ENCODE assay signal across 7 cellular contexts in the genomic region with DNA sequence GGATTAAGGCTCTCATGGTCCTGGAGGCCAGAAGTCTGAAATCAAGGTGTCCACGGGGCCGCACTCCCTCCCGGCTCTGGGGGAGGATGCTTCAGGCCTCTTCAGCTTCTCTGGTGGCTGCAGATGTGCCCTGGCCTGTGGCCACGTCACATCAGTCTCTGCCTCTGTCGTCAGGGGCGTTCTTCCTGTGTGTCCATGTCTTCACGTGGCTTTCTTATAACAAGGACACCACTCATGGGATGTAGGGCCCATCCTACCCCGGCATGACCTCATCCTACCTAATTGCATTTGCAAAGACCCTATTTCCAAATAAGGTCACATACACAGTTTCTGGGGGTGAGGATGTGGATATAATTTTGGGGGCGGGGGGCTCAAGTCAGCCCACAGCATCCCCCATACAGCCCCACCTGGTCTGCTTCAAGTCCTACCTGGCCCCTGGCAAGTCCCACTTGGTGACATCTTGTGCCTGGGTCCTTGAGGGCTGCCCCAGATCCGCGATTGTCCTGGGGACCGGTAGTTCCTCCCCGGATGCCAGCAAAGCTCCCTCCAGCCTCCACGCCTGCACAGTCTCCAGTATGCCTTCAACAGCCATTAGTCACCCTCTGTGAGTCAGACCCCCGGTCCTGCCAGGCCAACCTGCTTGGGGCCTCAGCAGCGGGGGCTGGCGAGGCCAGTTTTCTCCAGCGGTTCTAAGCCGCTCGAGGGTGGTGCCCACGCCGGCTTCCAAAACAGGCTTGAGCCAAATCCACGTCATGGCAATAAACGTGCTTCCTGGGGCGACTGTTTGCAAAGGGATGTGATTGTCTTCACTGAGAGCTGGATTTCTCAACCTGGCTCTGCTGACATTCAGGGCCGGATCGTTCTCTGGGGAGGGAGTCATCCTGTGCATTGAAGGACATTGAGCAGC. TPM values are rescaled to one million over a fixed set of nuclear protein-coding genes. Genes with fewer than 3 reads are reported as not detected.
DNase-seq lines count a peak whose midpoint lies in the region; ATAC-seq, FAIRE-seq and TF ChIP-seq lines count a peak whose summit lies in the region.

No MANE protein-coding gene starts in this region.

- H4K20me1 ChIP-seq in H1 (replicated peaks in 1 of 2; ENCODE audit: control insufficient read depth in 1 of 2, insufficient read depth in 2 of 2, low read length in 2 of 2): peaks cover 2 to 11% of the 10 kb centered on the region in 2 experiments

- no peaks in the 10 kb centered on the region for H3K36me3 ChIP-seq in Panc1 (ENCODE audit: control insufficient read depth, insufficient read depth, low read length)
- H3K36me3 ChIP-seq in H1 (ENCODE audit: control insufficient read depth in 2 of 4, insufficient read depth in 4 of 4, low read length in 3 of 4): peaks cover 0 to 5% (median 2%) of the 10 kb centered on the region in 4 experiments; a peak in 1 of 8 replicates
- peaks cover 37% of the 10 kb centered on the region for H3K36me3 ChIP-seq in upper lobe of right lung

- H4K91ac ChIP-seq in H1 (replicated peaks; ENCODE audit: insufficient read length, low read length): peak overlapping the region; percentile 30

- peak; percentile 94 for DNase-seq in H4 (ENCODE audit: low spot score)
- DNase-seq in Panc1 (ENCODE audit: low read depth, low spot score): peak; percentile 81
- DNase-seq in H1 (ENCODE audit: low read depth in 1 of 2, low spot score in 2 of 2): no peak
- peak in 1 of 2 experiments; percentile 51 for DNase-seq in mesothelial cell of epicardium (ENCODE audit: low spot score in 2 of 2, unreplicated experiment in 2 of 2)
- DNase-seq in upper lobe of right lung: peak; percentile 78
- DNase-seq in NCI-H526 (lab: John Stamatoyannopoulos, UW): no peak
- DNase-seq in GDM1 (lab: John Stamatoyannopoulos, UW): no peak

- H3K4me1 ChIP-seq in Panc1 (ENCODE audit: control insufficient read depth, insufficient read depth, low read length) (peaks cover 17% of the 10 kb centered on the region), H1 (replicated peaks in 1 of 4; ENCODE audit: control insufficient read depth in 3 of 4, insufficient read depth in 4 of 4, low read length in 3 of 4) (no peaks in the 10 kb centered on the region), upper lobe of right lung (peaks cover 25% of the 10 kb centered on the region)

- no peak overlapping the region for H2BK120ac ChIP-seq in H1 (replicated peaks; ENCODE audit: low read depth, low read length)

- H3K4me1 Mint-ChIP-seq in mesothelial cell of epicardium: peaks cover 12% of the 10 kb centered on the region

- H3K9me3 Mint-ChIP-seq in mesothelial cell of epicardium: no peaks in the 10 kb centered on the region

- no peak overlapping the region for H3K23ac ChIP-seq in H1 (ENCODE audit: insufficient read length)

- no peak overlapping the region for H3K9ac ChIP-seq in H1 (replicated peaks in 1 of 4; ENCODE audit: extremely low read depth in 1 of 4, low read depth in 3 of 4, low read length in 3 of 4)

- TF ChIP-seq POLR2A in H1 (IDR thresholded peaks at IDR 0.05; ENCODE audit: control extremely low read depth in 1 of 2, low read depth in 2 of 2, low read length in 2 of 2): no peak

- no peak overlapping the region for H3K18ac ChIP-seq in H1 (ENCODE audit: extremely low read depth, low read length)

- no peak for TF ChIP-seq RAD21 in H1 (IDR thresholded peaks at IDR 0.05 in 1 of 2, conservative IDR thresholded peaks at IDR 0.05 in 1 of 2; ENCODE audit: low read depth in 2 of 2, low read length in 2 of 2)

- ATAC-seq in Panc1: peak; percentile 97
- ATAC-seq in upper lobe of right lung: peak; percentile 69

- intact Hi-C loops in Panc1 (cut with micrococcal nuclease; ENCODE audit: unreplicated experiment): no loop called here
- intact Hi-C loops in upper lobe of right lung (cut with DNase I): no loop called here

- H3K36me3 Mint-ChIP-seq in mesothelial cell of epicardium: peaks cover 22% of the 10 kb centered on the region

- CTCF ChIA-PET in Panc1 (lab: Charles Lee) (no interaction called here), H1 (lab: Charles Lee; ENCODE audit: partially characterized antibody) (interaction anchor here (1.1 to 1.9 kb wide), 2 partner anchors 42 to 57 kb away, joined by 3 to 8 read pairs; no protein-coding TSS in a partner anchor)

- peak overlapping the region; percentile 60; the same call in 1 of the 2 replicates for H2BK5ac ChIP-seq in H1 (ENCODE audit: low read depth, low read length)

- no TSS peak for BruUV-seq in Panc1 (replicated peaks; lab: Mats Ljungman, UMichigan)

- 0 out of 2 replicates have a peak overlapping the region, but pooled peaks have one; percentile 13 for H2AK5ac ChIP-seq in H1 (ENCODE audit: low read depth, low read length)

- in situ Hi-C loops in Panc1 (cut with HindIII; ENCODE audit: low pct_unique_long_range_greater_than_20kb, low sequenced_read_pairs): no loop called here

- H3K4me3 ChIP-seq in Panc1 (ENCODE audit: low read depth in 2 of 2, low read length in 2 of 2) (peak overlapping the region in 1 of 2 experiments; percentile 26; a peak in 2 of 4 replicates), H1 (ENCODE audit: extremely low read depth in 1 of 4, insufficient read depth in 2 of 4, low read depth in 3 of 4, low read length in 4 of 4) (no peak overlapping the region), upper lobe of right lung (no peak overlapping the region)

- POLR2A ChIA-PET in Panc1 (lab: Charles Lee) (no interaction called here), H1 (lab: Charles Lee; ENCODE audit: partially characterized antibody) (no interaction called here)

- H3K9me3 ChIP-seq in Panc1 (ENCODE audit: control insufficient read depth, insufficient read depth, low read depth, low read length): no peaks in the 10 kb centered on the region
- peaks cover 0 to 2% of the 10 kb centered on the region in 2 experiments; a peak in 2 of 4 replicates for H3K9me3 ChIP-seq in H1 (ENCODE audit: insufficient read depth in 2 of 2, low read depth in 1 of 2, low read length in 1 of 2)
- no peaks in the 10 kb centered on the region for H3K9me3 ChIP-seq in upper lobe of right lung

- 89% methylated on average over 27 of the region's 27 CpGs; no CpG with 5 or more reads in 1 of the 2 experiments for WGBS in H1 (ENCODE audit: extremely low coverage in 1 of 2, insufficient coverage in 1 of 2, insufficient read length in 1 of 2, insufficient replicate concordance in 2 of 2, low coverage in 1 of 2, low lambda C conversion rate in 2 of 2, missing lambda C conversion rate in 1 of 2), 2 experiments

- TF ChIP-seq CTCF in Panc1 (IDR thresholded peaks at IDR 0.05) (no peak), H1 (IDR thresholded peaks at IDR 0.05; ENCODE audit: control extremely low read depth in 1 of 3, insufficient read depth in 1 of 3, low read depth in 1 of 3, low read length in 3 of 3) (no peak), mesothelial cell of epicardium (IDR thresholded peaks at IDR 0.05; ENCODE audit: unreplicated experiment) (no peak), upper lobe of right lung (IDR thresholded peaks at IDR 0.05) (no peak)

- H2AFZ ChIP-seq in H1 (ENCODE audit: low read length): no peak overlapping the region

- no peak overlapping the region for H2BK15ac ChIP-seq in H1 (ENCODE audit: low read length)

- no peak overlapping the region for H4K5ac ChIP-seq in H1 (ENCODE audit: insufficient read length, low read depth, low read length)

- no peak overlapping the region for H3K4me2 ChIP-seq in H1 (ENCODE audit: insufficient read depth in 1 of 2, low read depth in 2 of 2, low read length in 2 of 2)

- H3K56ac ChIP-seq in H1 (replicated peaks; ENCODE audit: insufficient read length, low read depth, low read length): no peak overlapping the region

- H2BK12ac ChIP-seq in H1 (ENCODE audit: low read depth, low read length): no peak overlapping the region

- TF ChIP-seq EP300 in H1 (IDR thresholded peaks at IDR 0.05; ENCODE audit: borderline replicate concordance in 1 of 2, low read depth in 2 of 2, low read length in 2 of 2): no peak

- H3K27ac ChIP-seq in Panc1 (ENCODE audit: low read length): peak overlapping the region; percentile 79
- H3K27ac ChIP-seq in H1 (ENCODE audit: low read depth, low read length): no peak overlapping the region
- H3K27ac ChIP-seq in upper lobe of right lung: peak overlapping the region; percentile 65

- H2BK20ac ChIP-seq in H1 (ENCODE audit: low read length): no peak overlapping the region

- H3K27me3 ChIP-seq in Panc1 (ENCODE audit: control insufficient read depth, insufficient read depth, low read length) (no peaks in the 10 kb centered on the region), H1 (replicated peaks in 1 of 4; ENCODE audit: control insufficient read depth in 3 of 4, extremely low read depth in 1 of 4, insufficient read depth in 3 of 4, low read length in 3 of 4) (no peaks in the 10 kb centered on the region), upper lobe of right lung (no peaks in the 10 kb centered on the region)

- H4K8ac ChIP-seq in H1 (ENCODE audit: extremely low read depth, insufficient read depth, low read length): peak overlapping the region; percentile 43

- no peak for FAIRE-seq in H1 (lab: Jason Lieb, UNC)

- H3K14ac ChIP-seq in H1 (ENCODE audit: insufficient read length): no peak overlapping the region

- H3K27me3 Mint-ChIP-seq in mesothelial cell of epicardium (ENCODE audit: low read depth): no peaks in the 10 kb centered on the region

- H3K4me3 Mint-ChIP-seq in mesothelial cell of epicardium: no peak overlapping the region

- H3K79me1 ChIP-seq in H1 (ENCODE audit: low read depth, low read length): peaks cover 7% of the 10 kb centered on the region

- no peak overlapping the region for H3K4ac ChIP-seq in H1 (replicated peaks; ENCODE audit: insufficient read length, low read depth, low read length)

- no peaks in the 10 kb centered on the region for H3K23me2 ChIP-seq in H1 (ENCODE audit: low read depth, low read length)

- H3K27ac Mint-ChIP-seq in mesothelial cell of epicardium: peak overlapping the region; percentile 71

- H3K79me2 ChIP-seq in H1 (ENCODE audit: control insufficient read depth in 1 of 2, insufficient read depth in 2 of 2, low read length in 2 of 2): no peaks in the 10 kb centered on the region

RNA-seq across cellular contexts. Expression of a gene that starts 32.2 kb away (rescaled TPM):
- total RNA-seq in H4 (2014; rRNA removed; shearing (Covaris generic)): 15.1 and 21.0 TPM in 2 replicates
- total RNA-seq in Panc1 (2021; ENCODE audit: unreplicated experiment) (79.4 TPM), mesothelial cell of epicardium (86.0 to 90.8 TPM (median 87.7 TPM) in 3 replicates), upper lobe of right lung (137 TPM)
- 91.4 TPM for polyA plus RNA-seq in Panc1 (2012; ENCODE audit: insufficient read length)
- total RNA-seq in H1 (2021; fragmentation: NEBNext Ultra II Directional; extraction: Animal tissue kit (Norgen Biotek cat#: 25700)): 76.8 and 77.1 TPM in 2 replicates
- 27.6 and 40.0 TPM in 2 replicates for polyA plus RNA-seq in H1 (2011; rRNA removed)
- polyA plus RNA-seq in H1 (2011; cell fraction: cytosol; rRNA removed): 26.7 TPM
- polyA plus RNA-seq in H1 (2011; cell fraction: nucleus; rRNA removed): 102 TPM
- polyA plus RNA-seq in H1 (2012, experiment 1 of 2): 43.2 to 61.2 TPM (median 54.2 TPM) in 4 replicates
- 37.9 TPM for polyA plus RNA-seq in H1 (2012, experiment 2 of 2)
- polyA plus RNA-seq in H1 (2013, experiment 1 of 2): 33.9 TPM
- polyA plus RNA-seq in H1 (2013, experiment 2 of 2): 30.2 TPM
- polyA minus RNA-seq in H1 (2011; rRNA and poly(A)+ RNA removed): 51.3 and 52.3 TPM in 2 replicates
- 53.7 TPM for polyA minus RNA-seq in H1 (2011; cell fraction: cytosol; rRNA and poly(A)+ RNA removed)
- polyA minus RNA-seq in H1 (2011; cell fraction: nucleus; rRNA and poly(A)+ RNA removed): 45.4 TPM

RNA-seq across cellular contexts. Expression of a gene that starts 32.5 kb away (rescaled TPM):
- total RNA-seq in H4 (2014; rRNA removed; shearing (Covaris generic)): 10.6 and 22.8 TPM in 2 replicates
- total RNA-seq in Panc1 (2021; ENCODE audit: unreplicated experiment): 18.2 TPM
- polyA plus RNA-seq in Panc1 (2012; ENCODE audit: insufficient read length): 11.2 TPM
- total RNA-seq in H1 (2021; fragmentation: NEBNext Ultra II Directional; extraction: Animal tissue kit (Norgen Biotek cat#: 25700)): 23.2 and 23.5 TPM in 2 replicates
- 18.4 and 18.9 TPM in 2 replicates for polyA plus RNA-seq in H1 (2011; rRNA removed)
- polyA plus RNA-seq in H1 (2011; cell fraction: cytosol; rRNA removed): 20.5 TPM
- polyA plus RNA-seq in H1 (2011; cell fraction: nucleus; rRNA removed): 27.7 TPM
- 19.8 to 25.4 TPM (median 24.1 TPM) in 4 replicates for polyA plus RNA-seq in H1 (2012, experiment 1 of 2)
- polyA plus RNA-seq in H1 (2012, experiment 2 of 2): 10.9 TPM
- polyA plus RNA-seq in H1 (2013, experiment 1 of 2): 23.0 TPM
- 24.3 TPM for polyA plus RNA-seq in H1 (2013, experiment 2 of 2)
- polyA minus RNA-seq in H1 (2011; rRNA and poly(A)+ RNA removed): 9.2 and 17.3 TPM in 2 replicates
- 8.3 TPM for polyA minus RNA-seq in H1 (2011; cell fraction: cytosol; rRNA and poly(A)+ RNA removed)
- 11.8 TPM for polyA minus RNA-seq in H1 (2011; cell fraction: nucleus; rRNA and poly(A)+ RNA removed)
- total RNA-seq in mesothelial cell of epicardium: 11.9 to 14.7 TPM (median 13.3 TPM) in 3 replicates
- total RNA-seq in upper lobe of right lung: 8.1 TPM

Comparison
In these comparisons a context has a peak if more than half of its experiments do, and no peak if none do; other contexts are left out.
1. DNase-seq: peak in H4 (single experiment), Panc1 (single experiment) and upper lobe of right lung (single experiment); none in H1 (0 of 2), NCI-H526 (0 of 2) and GDM1 (single experiment).